In genomic region chr11:67441082-67441683, GRCh38 we compare ENCODE assay signal across 16 cellular contexts. TPM values are rescaled to one million over a fixed set of nuclear protein-coding genes. Genes with fewer than 3 reads are reported as not detected.
DNase-seq lines count a peak whose midpoint lies in the region; ATAC-seq and TF ChIP-seq lines count a peak whose summit lies in the region.
"Had no signal": no experiment of that assay in that cellular context is flagged by ENCODE, and none has a peak within 500 bp of the region (broad histone marks: within the 10 kb centered on the region; RNA-seq: fewer than 3 reads in every experiment).

No MANE protein-coding gene starts in this region.

- H3K9me3 Mint-ChIP-seq in activated T-cell treated with anti-CD3 and anti-CD28 coated beads, Interleukin-2, amount 50 U/mL, for 24 hours: no peaks in the 10 kb centered on the region
- no peaks in the 10 kb centered on the region for H3K9me3 Mint-ChIP-seq in activated T-cell treated with anti-CD3 and anti-CD28 coated beads, Interleukin-2, amount 50 U/mL, for 72 hours
- no peaks in the 10 kb centered on the region for H3K9me3 Mint-ChIP-seq in activated naive CD8-positive, alpha-beta T cell treated with anti-CD3 and anti-CD28 coated beads, Interleukin-2, amount 10 ng/mL, durations not matched to agents 7 days and 5 days

- no peaks in the 10 kb centered on the region for H3K27me3 Mint-ChIP-seq in activated T-cell treated with anti-CD3 and anti-CD28 coated beads, Interleukin-2, amount 50 U/mL, for 24 hours
- no peaks in the 10 kb centered on the region for H3K27me3 Mint-ChIP-seq in activated T-cell treated with anti-CD3 and anti-CD28 coated beads, Interleukin-2, amount 50 U/mL, for 72 hours (ENCODE audit: low read depth)
- no peaks in the 10 kb centered on the region for H3K27me3 Mint-ChIP-seq in activated naive CD8-positive, alpha-beta T cell treated with anti-CD3 and anti-CD28 coated beads, Interleukin-2, amount 10 ng/mL, durations not matched to agents 7 days and 5 days

- no peak for TF ChIP-seq CTCF in spleen (IDR thresholded peaks at IDR 0.05 in 8 of 11, conservative IDR thresholded peaks at IDR 0.05 in 3 of 11)
- TF ChIP-seq CTCF in GM13976 (IDR thresholded peaks at IDR 0.05; ENCODE audit: borderline replicate concordance, control extremely low read depth, extremely low read depth, insufficient read depth, missing control alignments): no peak

- H3K4me3 Mint-ChIP-seq in activated T-cell treated with anti-CD3 and anti-CD28 coated beads, Interleukin-2, amount 50 U/mL, for 24 hours: no peak overlapping the region
- no peak overlapping the region for H3K4me3 Mint-ChIP-seq in activated T-cell treated with anti-CD3 and anti-CD28 coated beads, Interleukin-2, amount 50 U/mL, for 72 hours
- peak overlapping the region; percentile 37 for H3K4me3 Mint-ChIP-seq in activated naive CD8-positive, alpha-beta T cell treated with anti-CD3 and anti-CD28 coated beads, Interleukin-2, amount 10 ng/mL, durations not matched to agents 7 days and 5 days

- DNase-seq in activated T-cell treated with anti-CD3 and anti-CD28 coated beads, Interleukin-2, amount 50 U/mL, for 24 hours: peak; percentile 43
- no peak for DNase-seq in activated T-cell treated with anti-CD3 and anti-CD28 coated beads, Interleukin-2, amount 50 U/mL, for 72 hours
- DNase-seq in activated naive CD8-positive, alpha-beta T cell treated with anti-CD3 and anti-CD28 coated beads, Interleukin-2, amount 10 ng/mL, durations not matched to agents 7 days and 5 days: no peak
- DNase-seq in spleen: no peak
- DNase-seq in GM13976 (ENCODE audit: low spot score): no peak
- DNase-seq: activated CD8-positive, alpha-beta memory T cell treated with anti-CD3 and anti-CD28 coated beads, Interleukin-2, amount 50 U/mL, for 4 hours; body of pancreas had no signal

- H3K36me3 Mint-ChIP-seq in activated T-cell treated with anti-CD3 and anti-CD28 coated beads, Interleukin-2, amount 50 U/mL, for 24 hours (ENCODE audit: low read depth): peaks cover 39% of the 10 kb centered on the region
- H3K36me3 Mint-ChIP-seq in activated T-cell treated with anti-CD3 and anti-CD28 coated beads, Interleukin-2, amount 50 U/mL, for 72 hours (ENCODE audit: insufficient read depth in 2 of 2): peaks cover 4 to 11% of the 10 kb centered on the region in 2 donors
- peaks cover 20% of the 10 kb centered on the region for H3K36me3 Mint-ChIP-seq in activated naive CD8-positive, alpha-beta T cell treated with anti-CD3 and anti-CD28 coated beads, Interleukin-2, amount 10 ng/mL, durations not matched to agents 7 days and 5 days

- peaks cover 71% of the 10 kb centered on the region for H3K4me1 Mint-ChIP-seq in activated T-cell treated with anti-CD3 and anti-CD28 coated beads, Interleukin-2, amount 50 U/mL, for 24 hours (ENCODE audit: low read depth)
- peaks cover 64% of the 10 kb centered on the region for H3K4me1 Mint-ChIP-seq in activated T-cell treated with anti-CD3 and anti-CD28 coated beads, Interleukin-2, amount 50 U/mL, for 72 hours (ENCODE audit: low read depth)
- H3K4me1 Mint-ChIP-seq in activated naive CD8-positive, alpha-beta T cell treated with anti-CD3 and anti-CD28 coated beads, Interleukin-2, amount 10 ng/mL, durations not matched to agents 7 days and 5 days: peaks cover 45% of the 10 kb centered on the region

- peak overlapping the region in 1 of 8 donors; percentile 77 for H3K4me3 ChIP-seq in spleen
- H3K4me3 ChIP-seq: body of pancreas had no signal

- 77 to 94% (median 80%) methylated on average over 3 to 22 of the region's 22 CpGs for WGBS in spleen, 5 donors

- peak overlapping the region; percentile 96 for H3K27ac Mint-ChIP-seq in activated T-cell treated with anti-CD3 and anti-CD28 coated beads, Interleukin-2, amount 50 U/mL, for 24 hours
- no peak overlapping the region for H3K27ac Mint-ChIP-seq in activated T-cell treated with anti-CD3 and anti-CD28 coated beads, Interleukin-2, amount 50 U/mL, for 72 hours
- H3K27ac Mint-ChIP-seq in activated naive CD8-positive, alpha-beta T cell treated with anti-CD3 and anti-CD28 coated beads, Interleukin-2, amount 10 ng/mL, durations not matched to agents 7 days and 5 days: peak overlapping the region; percentile 96

- peaks cover 47 to 99% (median 96%) of the 10 kb centered on the region in 6 donors for H3K4me1 ChIP-seq in spleen

- H3K9me3 ChIP-seq in KOPT-K1 (ENCODE audit: insufficient read depth, low read length, poor library complexity, severe bottlenecking) (no peaks in the 10 kb centered on the region), spleen (no peaks in the 10 kb centered on the region)
- H3K9me3 ChIP-seq: body of pancreas, left lung had no signal

- TF ChIP-seq POLR2A in spleen (IDR thresholded peaks at IDR 0.05): no peak

- H3K27me3 ChIP-seq in spleen (replicated peaks in 1 of 7): no peaks in the 10 kb centered on the region
- H3K27me3 ChIP-seq: body of pancreas, left lung had no signal

- POLR2A ChIA-PET in activated naive CD8-positive, alpha-beta T cell treated with anti-CD3 and anti-CD28 coated beads, Interleukin-2, amount 10 ng/mL, durations not matched to agents 7 days and 5 days (lab: Charles Lee): interaction anchor here (0.8 to 16.3 kb wide), 8 partner anchors 10 to 42 kb away, joined by 4 to 491 read pairs (median 5); partner anchors contain the start of genes AIP, CARNS1, PPP1CA and RPS6KB2

- H3K36me3 ChIP-seq in KOPT-K1 (ENCODE audit: insufficient read depth, low read length) (peaks cover 2% of the 10 kb centered on the region), spleen (peaks cover 0 to 62% (median 4%) of the 10 kb centered on the region in 6 donors)

- in situ Hi-C loops in GM13976 (cut with MboI; ENCODE audit: low sequenced_read_pairs, unreplicated experiment): no loop called here

- intact Hi-C loops in spleen (cut with DNase I; ENCODE audit: low total_unique reads): no loop called here

- H3K27ac ChIP-seq in KOPT-K1 (ENCODE audit: low read depth, low read length, poor library complexity, severe bottlenecking) (peak overlapping the region; percentile 100), spleen (peak overlapping the region; percentile 44 to 97 (median 90))

- ATAC-seq in activated T-cell treated with anti-CD3 and anti-CD28 coated beads, Interleukin-2, amount 50 U/mL, for 72 hours (replicated peaks in 1 of 2): no peak
- no peak for ATAC-seq in activated naive CD8-positive, alpha-beta T cell treated with anti-CD3 and anti-CD28 coated beads, Interleukin-2, amount 10 ng/mL, durations not matched to agents 7 days and 5 days (ENCODE audit: low read depth)
- ATAC-seq in HG03342 (IDR thresholded peaks at IDR 0.05; ENCODE audit: unreplicated experiment) (no peak), GM18861 (IDR thresholded peaks at IDR 0.05; ENCODE audit: unreplicated experiment) (no peak)
- ATAC-seq: body of pancreas, left lung had no signal

RNA-seq across cellular contexts. Expression of gene CORO1B, which starts 2.1 kb away (rescaled TPM):
- 10 to 100 TPM; 58.2 to 91.9 TPM for total RNA-seq in activated T-cell treated with anti-CD3 and anti-CD28 coated beads, Interleukin-2, amount 50 U/mL, for 72 hours
- total RNA-seq in activated naive CD8-positive, alpha-beta T cell treated with anti-CD3 and anti-CD28 coated beads, Interleukin-2, amount 10 ng/mL, durations not matched to agents 7 days and 5 days: 100 to 1,000 TPM; 168 to 195 TPM
- total RNA-seq in spleen: 100 to 1,000 TPM in 4 of 7 donors, 10 to 100 TPM in 3; 68.1 to 143 (median 117) TPM
- 10 to 100 TPM; 40.5 to 70.8 (median 53.7) TPM for polyA plus RNA-seq in spleen

RNA-seq across cellular contexts. Expression of gene PTPRCAP, which starts 3.7 kb away (rescaled TPM):
- total RNA-seq in activated T-cell treated with anti-CD3 and anti-CD28 coated beads, Interleukin-2, amount 50 U/mL, for 72 hours: 100 to 1,000 TPM in 1 of 2 donors, 10 to 100 TPM in 1; 94.5 to 119 TPM
- total RNA-seq in activated naive CD8-positive, alpha-beta T cell treated with anti-CD3 and anti-CD28 coated beads, Interleukin-2, amount 10 ng/mL, durations not matched to agents 7 days and 5 days: 100 to 1,000 TPM; 351 to 371 TPM
- total RNA-seq in spleen: 100 to 1,000 TPM; 119 to 278 (median 187) TPM
- 100 to 1,000 TPM; 410 to 557 (median 479) TPM for polyA plus RNA-seq in spleen
- total RNA-seq: endothelial cell of umbilical vein, G401 had no signal

RNA-seq across cellular contexts. Expression of gene GPR152, which starts 11.3 kb away (rescaled TPM):
- total RNA-seq in activated T-cell treated with anti-CD3 and anti-CD28 coated beads, Interleukin-2, amount 50 U/mL, for 72 hours: not detected
- total RNA-seq in activated naive CD8-positive, alpha-beta T cell treated with anti-CD3 and anti-CD28 coated beads, Interleukin-2, amount 10 ng/mL, durations not matched to agents 7 days and 5 days: not detected
- not detected for total RNA-seq in spleen
- under 1 TPM in 1 of 3 donors, not detected in 2; 0.10 TPM for polyA plus RNA-seq in spleen
- total RNA-seq: body of pancreas; endothelial cell of umbilical vein; G401; left lung; osteoblast; T-helper 2 cell treated with Interferon-gamma antibody and Interleukin-4, amounts not matched to agents 100 ng/mL and 5 ng/mL, for 36 hours; urinary bladder had no signal
- polyA plus RNA-seq: endothelial cell of umbilical vein, urinary bladder had no signal

RNA-seq across cellular contexts. Expression of gene RPS6KB2, which starts 12.9 kb away (rescaled TPM):
- 10 to 100 TPM; 55.0 to 56.1 TPM for total RNA-seq in activated T-cell treated with anti-CD3 and anti-CD28 coated beads, Interleukin-2, amount 50 U/mL, for 72 hours
- 10 to 100 TPM; 69.0 to 71.4 TPM for total RNA-seq in activated naive CD8-positive, alpha-beta T cell treated with anti-CD3 and anti-CD28 coated beads, Interleukin-2, amount 10 ng/mL, durations not matched to agents 7 days and 5 days
- total RNA-seq in spleen: 10 to 100 TPM; 51.5 to 65.4 (median 55.4) TPM
- 10 to 100 TPM; 39.5 to 95.0 (median 53.8) TPM for polyA plus RNA-seq in spleen

RNA-seq across cellular contexts. Expression of gene CABP4, which starts 14.0 kb away (rescaled TPM):
- total RNA-seq in activated T-cell treated with anti-CD3 and anti-CD28 coated beads, Interleukin-2, amount 50 U/mL, for 72 hours: 10 to 100 TPM in 1 of 2 donors, 1 to 10 TPM in 1; 8.9 to 10.4 TPM
- total RNA-seq in activated naive CD8-positive, alpha-beta T cell treated with anti-CD3 and anti-CD28 coated beads, Interleukin-2, amount 10 ng/mL, durations not matched to agents 7 days and 5 days: 1 to 10 TPM; 2.8 to 3.0 TPM
- 10 to 100 TPM; 12.7 to 27.3 (median 21.3) TPM for total RNA-seq in spleen
- 1 to 10 TPM; 2.6 to 6.2 (median 3.0) TPM for polyA plus RNA-seq in spleen
- total RNA-seq: G401, osteoblast had no signal
